8 cellular contexts compared by ENCODE assay signal in the genomic region with DNA sequence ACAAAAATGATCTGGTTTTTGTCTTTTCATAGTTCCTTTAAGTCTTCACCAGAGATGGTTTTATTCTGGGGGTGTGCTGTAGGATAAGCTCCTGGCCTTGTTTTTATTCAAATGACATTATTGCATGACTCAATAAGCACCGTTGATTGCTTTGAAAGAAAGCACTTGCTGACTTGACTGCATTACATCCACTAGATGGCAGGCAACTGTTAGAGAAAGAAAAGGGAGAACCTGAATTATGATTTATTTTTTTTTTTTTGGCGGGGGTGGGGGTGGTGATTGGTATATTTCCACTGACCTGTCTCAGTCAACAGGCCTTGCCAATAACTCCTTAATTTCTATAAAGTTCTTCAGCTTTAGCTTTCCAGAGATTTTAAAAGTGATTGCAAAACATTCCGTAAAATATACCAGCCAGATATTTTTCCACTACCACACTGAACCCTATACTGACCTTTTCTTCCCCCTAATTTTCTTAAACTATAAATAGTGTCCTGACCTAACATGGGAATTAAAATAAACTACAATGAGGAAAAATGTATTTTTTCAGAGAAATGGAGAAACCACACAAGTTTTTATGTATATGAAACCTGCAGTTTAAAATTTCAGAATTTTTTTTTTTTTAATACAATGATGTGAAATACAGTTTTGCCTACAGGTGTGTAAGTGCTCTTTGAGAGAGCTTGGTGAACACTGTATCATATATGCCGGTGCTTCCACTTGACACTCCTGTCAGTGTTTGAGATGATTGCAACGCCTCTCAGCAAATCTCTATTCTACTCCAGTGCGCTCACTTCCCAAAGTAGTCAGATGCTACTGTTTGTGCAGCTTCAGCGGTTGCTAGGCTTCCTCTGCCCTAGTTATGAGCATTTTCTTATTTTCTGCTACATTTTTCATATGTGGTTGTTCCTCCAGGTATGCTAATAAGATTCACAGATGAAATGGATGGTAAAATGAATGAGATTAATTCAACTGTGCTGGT.
DNase-seq lines count a peak whose midpoint lies in the region; ATAC-seq and TF ChIP-seq lines count a peak whose summit lies in the region.

No MANE protein-coding gene starts in this region.

- DNase-seq in ELR (ENCODE audit: low read depth) (peak; percentile 82), SK-N-SH (peak; percentile 11), globus pallidus (ENCODE audit: low spot score) (peak; percentile 16), retinal pigment epithelial cell (ENCODE audit: low read depth) (peak; percentile 25), NCI-H2227 (lab: John Stamatoyannopoulos, UW; ENCODE audit: unreplicated experiment) (no peak)
- no peak for DNase-seq in effector CD8-positive, alpha-beta T cell (lab: John Stamatoyannopoulos, UW)

- no peaks in the 10 kb centered on the region for H3K9me2 ChIP-seq in SK-N-SH

- H2AFZ ChIP-seq in SK-N-SH (ENCODE audit: low read depth), result no peak overlapping the region

- H3K9me3 ChIP-seq in HUES64 (ENCODE audit: insufficient read depth, low read depth, low read length) (no peaks in the 10 kb centered on the region), SK-N-SH (no peaks in the 10 kb centered on the region)

- peak; percentile 55 for TF ChIP-seq RAD21 in SK-N-SH (IDR thresholded peaks at IDR 0.05; ENCODE audit: low read length)

- no peaks in the 10 kb centered on the region for H3K79me2 ChIP-seq in SK-N-SH (ENCODE audit: insufficient read depth)

- CTCF ChIA-PET in SK-N-SH (lab: Yijun Ruan, JAX), result interaction anchor here (0.7 to 2.5 kb wide), 12 partner anchors 8 to 1245 kb away, joined by 3 to 17 read pairs (median 4); no protein-coding TSS in a partner anchor

- H3K27ac ChIP-seq in HUES64 (ENCODE audit: low read depth, low read length) (0 out of 2 replicates have a peak overlapping the region, but pooled peaks have one; percentile 30), SK-N-SH (ENCODE audit: low read depth in 2 of 2, low read length in 1 of 2) (no peak overlapping the region)

- no peaks in the 10 kb centered on the region for H3F3A ChIP-seq in SK-N-SH (replicated peaks; ENCODE audit: insufficient read depth)

- no peak for ATAC-seq in HG03135 (IDR thresholded peaks at IDR 0.05; ENCODE audit: unreplicated experiment)

- H3K36me3 ChIP-seq in HUES64 (ENCODE audit: insufficient read depth, low read length) (no peaks in the 10 kb centered on the region), SK-N-SH (replicated peaks in 1 of 2; ENCODE audit: control insufficient read depth in 1 of 2, insufficient read depth in 2 of 2, low read length in 1 of 2) (no peaks in the 10 kb centered on the region)

- WGBS in HUES64, result 74% methylated on average over 6 of the region's 7 CpGs
- 19% methylated on average over 7 of the region's 7 CpGs for WGBS in SK-N-SH (ENCODE audit: low lambda C conversion rate)

- no peaks in the 10 kb centered on the region for H4K20me1 ChIP-seq in SK-N-SH (ENCODE audit: insufficient read depth)

- peak; percentile 81 for TF ChIP-seq CTCF in SK-N-SH (IDR thresholded peaks at IDR 0.05)
- TF ChIP-seq CTCF in retinal pigment epithelial cell (conservative IDR thresholded peaks at IDR 0.05; ENCODE audit: low read depth, low read length), result peak; percentile 78

- H3K4me3 ChIP-seq in HUES64 (ENCODE audit: low read length) (no peak overlapping the region), SK-N-SH (ENCODE audit: low read depth in 2 of 2, low read length in 1 of 2) (no peak overlapping the region), retinal pigment epithelial cell (ENCODE audit: low read length) (no peak overlapping the region)

- no peak overlapping the region for H3K4me2 ChIP-seq in SK-N-SH

- H3K4me1 ChIP-seq in HUES64 (ENCODE audit: insufficient read depth, low read length) (peaks cover 7% of the 10 kb centered on the region), SK-N-SH (ENCODE audit: control insufficient read depth in 1 of 2, insufficient read depth in 2 of 2, low read depth in 1 of 2, low read length in 1 of 2) (no peaks in the 10 kb centered on the region)

- POLR2A ChIA-PET in SK-N-SH (lab: Yijun Ruan, JAX), result no interaction called here

- no peaks in the 10 kb centered on the region for H3K27me3 ChIP-seq in HUES64 (ENCODE audit: insufficient read depth, low read length)
- peaks cover 14% of the 10 kb centered on the region; the same call in 1 of the 2 replicates for H3K27me3 ChIP-seq in SK-N-SH (ENCODE audit: insufficient read depth)

- TF ChIP-seq EP300 in SK-N-SH (IDR thresholded peaks at IDR 0.05; ENCODE audit: borderline replicate concordance in 1 of 2, low read depth in 1 of 2, low read length in 1 of 2), result no peak

- H3K9ac ChIP-seq in HUES64 (ENCODE audit: low read depth, low read length) (no peak overlapping the region), SK-N-SH (no peak overlapping the region)

TF ChIP-seq in SK-N-SH, 30 proteins besides CTCF, POLR2A, EP300 and RAD21:
- no peak for TF ChIP-seq JUND (IDR thresholded peaks at IDR 0.05)
- TF ChIP-seq, protein P1, sequence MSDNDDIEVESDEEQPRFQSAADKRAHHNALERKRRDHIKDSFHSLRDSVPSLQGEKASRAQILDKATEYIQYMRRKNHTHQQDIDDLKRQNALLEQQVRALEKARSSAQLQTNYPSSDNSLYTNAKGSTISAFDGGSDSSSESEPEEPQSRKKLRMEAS (IDR thresholded peaks at IDR 0.05; ENCODE audit: low read depth), result no peak
- peak; percentile 21; the same call in 1 of the 2 replicates for TF ChIP-seq FOSL2 (IDR thresholded peaks at IDR 0.05; ENCODE audit: borderline replicate concordance, low read depth)
- TF ChIP-seq FOXM1 (IDR thresholded peaks at IDR 0.05; ENCODE audit: low read depth), result peak; percentile 26; the same call in 1 of the 2 replicates
- TF ChIP-seq TEAD4 (IDR thresholded peaks at IDR 0.05; ENCODE audit: borderline replicate concordance, insufficient read depth), result 0 out of 2 replicates have a peak, but pooled peaks have one; percentile 16
- TF ChIP-seq SMC3 (IDR thresholded peaks at IDR 0.05; ENCODE audit: low read depth, low read length), result peak; percentile 42; the same call in 1 of the 2 replicates

Comparison
In these comparisons a context has a peak if more than half of its experiments do, and no peak if none do; other contexts are left out.
1. DNase-seq: peak in ELR (single experiment), SK-N-SH (single experiment), globus pallidus (single experiment) and retinal pigment epithelial cell (single experiment); none in NCI-H2227 (single experiment) and effector CD8-positive, alpha-beta T cell (single experiment).